1 cellular context compared by ENCODE assay signal in the genomic region with DNA sequence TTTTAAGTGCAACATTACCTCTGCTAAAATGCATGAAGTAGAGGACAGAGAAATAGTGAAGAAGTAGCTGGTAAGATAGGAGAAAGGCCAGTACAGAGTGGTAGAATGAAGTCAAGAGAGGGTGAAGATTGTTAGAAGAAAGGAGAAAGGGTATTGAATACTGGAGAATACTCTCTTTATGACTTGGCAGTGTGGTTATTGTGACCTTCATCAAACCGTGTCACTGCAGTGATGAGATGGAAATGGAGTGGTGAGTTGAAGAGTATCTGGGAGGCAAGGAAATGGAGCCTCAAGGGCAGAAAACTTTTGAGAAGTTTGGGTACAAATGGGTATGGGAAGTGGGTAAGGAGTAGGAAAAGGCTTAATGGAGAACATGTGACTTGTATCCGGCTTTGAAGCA.
TF ChIP-seq lines count a peak whose summit lies in the region.

No MANE protein-coding gene starts in this region.

TF ChIP-seq in GM12878, 131 proteins besides CTCF, POLR2A, EP300 and RAD21:
- TF ChIP-seq CHD2 (IDR thresholded peaks at IDR 0.05; ENCODE audit: borderline replicate concordance, low read depth, low read length) (no peak), JUNB (IDR thresholded peaks at IDR 0.05) (peak; percentile 28; the same call in 1 of the 2 replicates)
TF ChIP-seq in GM12878: peak in this region for 1.
